ENCODE assay signal across 18 cellular contexts in the genomic region with DNA sequence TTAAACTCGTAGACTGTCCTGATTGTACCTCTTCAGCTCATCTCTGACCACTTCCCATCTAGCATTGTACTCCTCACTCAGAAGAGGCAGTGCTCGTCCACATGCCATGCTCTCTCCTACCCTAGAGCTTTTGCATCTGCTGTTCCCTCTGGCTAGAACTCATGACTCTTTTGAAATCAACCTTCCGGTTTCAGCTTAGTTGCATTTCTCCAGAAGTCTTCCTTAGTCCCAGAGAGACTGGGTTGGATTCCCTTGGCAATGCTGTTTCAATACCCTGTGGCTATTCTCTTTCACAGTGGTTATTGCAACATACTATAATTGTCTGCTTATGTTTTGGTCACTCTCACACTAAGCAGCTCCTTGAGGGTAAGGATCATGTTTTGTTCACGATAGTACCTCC. TPM values are rescaled to one million over a fixed set of nuclear protein-coding genes. Genes with fewer than 3 reads are reported as not detected.
A peak's percentile ranks its signal among the peaks of the same experiment; 100 is the strongest.
DNase-seq lines count a peak whose midpoint lies in the region; ATAC-seq and TF ChIP-seq lines count a peak whose summit lies in the region.
"Had no signal": no experiment of that assay in that cellular context is flagged by ENCODE, and none has a peak within 500 bp of the region (broad histone marks: within the 10 kb centered on the region; RNA-seq: fewer than 3 reads in every experiment).

No MANE protein-coding gene starts in this region.

- H3F3A ChIP-seq in GM23248 (ENCODE audit: insufficient read depth) = peaks cover 13% of the 10 kb centered on the region

- H3K4me1 Mint-ChIP-seq in activated CD8-positive, alpha-beta T cell treated with anti-CD3 and anti-CD28 coated beads for 36 hours (ENCODE audit: low read depth) = no peaks in the 10 kb centered on the region
- H3K4me1 Mint-ChIP-seq in activated T-helper 1 cell treated with anti-CD3 and anti-CD28 coated beads, Interleukin-12 subunit alpha, Interleukin-12 subunit beta, Interleukin-2, Interleukin-4 antibody, amounts not matched to agents 30 ng/mL and 10 ng/mL and 1 ng/mL, durations not matched to agents 14 hours and 24 hours and 36 hours (ENCODE audit: low read depth) = no peaks in the 10 kb centered on the region
- H3K4me1 Mint-ChIP-seq in T-helper 17 cell = peaks cover 7% of the 10 kb centered on the region
- H3K4me1 Mint-ChIP-seq: naive thymus-derived CD8-positive, alpha-beta T cell had no signal

- no peak overlapping the region for H3K4me3 ChIP-seq in GM23248
- H3K4me3 ChIP-seq: ascending aorta, heart left ventricle had no signal

- ATAC-seq in activated CD8-positive, alpha-beta T cell treated with anti-CD3 and anti-CD28 coated beads for 36 hours = no peak
- ATAC-seq in T-helper 17 cell = no peak
- ATAC-seq: naive thymus-derived CD8-positive, alpha-beta T cell had no signal

- intact Hi-C loops in activated CD8-positive, alpha-beta T cell treated with anti-CD3 and anti-CD28 coated beads for 36 hours (cut with micrococcal nuclease) = no loop called here
- intact Hi-C loops in activated T-helper 1 cell treated with anti-CD3 and anti-CD28 coated beads, Interleukin-12 subunit alpha, Interleukin-12 subunit beta, Interleukin-2, Interleukin-4 antibody, amounts not matched to agents 30 ng/mL and 10 ng/mL and 1 ng/mL, durations not matched to agents 14 hours and 24 hours and 36 hours (cut with micrococcal nuclease) = no loop called here

- H3K4me1 ChIP-seq in GM23248 (ENCODE audit: insufficient read depth) = no peaks in the 10 kb centered on the region
- H3K4me1 ChIP-seq: ascending aorta, heart left ventricle had no signal

- H3K9me3 ChIP-seq in GM23248 (ENCODE audit: low read depth) (no peaks in the 10 kb centered on the region), T-helper 17 cell (ENCODE audit: control insufficient read depth, low read length, poor library complexity, severe bottlenecking) (no peaks in the 10 kb centered on the region)
- H3K9me3 ChIP-seq: ascending aorta, heart left ventricle had no signal

- no peak for TF ChIP-seq CTCF in activated CD8-positive, alpha-beta T cell treated with anti-CD3 and anti-CD28 coated beads for 36 hours (IDR thresholded peaks at IDR 0.05)

- no peaks in the 10 kb centered on the region for H3K9me2 ChIP-seq in GM23248 (ENCODE audit: insufficient read depth)

- H3K9me3 Mint-ChIP-seq in activated CD8-positive, alpha-beta T cell treated with anti-CD3 and anti-CD28 coated beads for 36 hours = no peaks in the 10 kb centered on the region
- no peaks in the 10 kb centered on the region for H3K9me3 Mint-ChIP-seq in activated T-helper 1 cell treated with anti-CD3 and anti-CD28 coated beads, Interleukin-12 subunit alpha, Interleukin-12 subunit beta, Interleukin-2, Interleukin-4 antibody, amounts not matched to agents 30 ng/mL and 10 ng/mL and 1 ng/mL, durations not matched to agents 14 hours and 24 hours and 36 hours
- H3K9me3 Mint-ChIP-seq: activated T-helper 2 cell treated with anti-CD3 and anti-CD28 coated beads, Interferon-gamma antibody, Interleukin-2, Interleukin-4, amounts not matched to agents 10 μg/mL and 5 μg/mL and 100 μg/mL, durations not matched to agents 14 hours and 24 hours and 36 hours; naive thymus-derived CD8-positive, alpha-beta T cell had no signal

- peaks cover 7% of the 10 kb centered on the region for H3K27me3 Mint-ChIP-seq in activated CD8-positive, alpha-beta T cell treated with anti-CD3 and anti-CD28 coated beads for 36 hours
- peaks cover 4% of the 10 kb centered on the region for H3K27me3 Mint-ChIP-seq in activated T-helper 1 cell treated with anti-CD3 and anti-CD28 coated beads, Interleukin-12 subunit alpha, Interleukin-12 subunit beta, Interleukin-2, Interleukin-4 antibody, amounts not matched to agents 30 ng/mL and 10 ng/mL and 1 ng/mL, durations not matched to agents 14 hours and 24 hours and 36 hours (ENCODE audit: insufficient read depth)
- peaks cover 14% of the 10 kb centered on the region for H3K27me3 Mint-ChIP-seq in T-helper 17 cell

- WGBS in GM23248 (ENCODE audit: low coverage in 1 of 2, low lambda C conversion rate in 2 of 2, missing lambda C conversion rate in 2 of 2), 2 experiments = 33 to 34% methylated on average over 4 of the region's 4 CpGs

- H3K27ac ChIP-seq in GM23248 = no peak overlapping the region
- H3K27ac ChIP-seq: ascending aorta, heart left ventricle had no signal

- CTCF ChIA-PET in activated CD8-positive, alpha-beta T cell treated with anti-CD3 and anti-CD28 coated beads for 36 hours (lab: Charles Lee) = interaction anchor here (0.6 to 1.4 kb wide), 4 partner anchors 15 to 39 kb away, joined by 3 read pairs; no protein-coding TSS in a partner anchor

- no peaks in the 10 kb centered on the region for H3K36me3 ChIP-seq in GM23248 (ENCODE audit: low read depth)
- H3K36me3 ChIP-seq: ascending aorta, heart left ventricle had no signal

- in situ Hi-C loops in GM23248 (cut with MboI) = no loop called here
- in situ Hi-C loops in SK-MEL-5 (cut with HindIII; ENCODE audit: low pct_unique_long_range_greater_than_20kb, low sequenced_read_pairs) = no loop called here

- H2AFZ ChIP-seq in GM23248 = no peak overlapping the region

- H3K36me3 Mint-ChIP-seq in activated CD8-positive, alpha-beta T cell treated with anti-CD3 and anti-CD28 coated beads for 36 hours (ENCODE audit: low read depth) = no peaks in the 10 kb centered on the region
- H3K36me3 Mint-ChIP-seq in activated T-helper 1 cell treated with anti-CD3 and anti-CD28 coated beads, Interleukin-12 subunit alpha, Interleukin-12 subunit beta, Interleukin-2, Interleukin-4 antibody, amounts not matched to agents 30 ng/mL and 10 ng/mL and 1 ng/mL, durations not matched to agents 14 hours and 24 hours and 36 hours (ENCODE audit: low read depth) = peaks cover 2% of the 10 kb centered on the region
- H3K36me3 Mint-ChIP-seq in T-helper 17 cell (ENCODE audit: low read depth) = no peaks in the 10 kb centered on the region
- H3K36me3 Mint-ChIP-seq: naive thymus-derived CD8-positive, alpha-beta T cell had no signal

- peak overlapping the region; percentile 9 for H3K4me2 ChIP-seq in GM23248 (ENCODE audit: unreplicated experiment)

- H4K20me1 ChIP-seq in GM23248 (ENCODE audit: insufficient read depth) = no peaks in the 10 kb centered on the region

- peak; percentile 66 for DNase-seq in GM23248
- DNase-seq in SK-MEL-5 (ENCODE audit: low read depth, low spot score) = peak; percentile 97
- DNase-seq in fibroblast of the conjunctiva (ENCODE audit: low read depth) = peak; percentile 49
- peak; percentile 21 for DNase-seq in stromal cell of bone marrow (ENCODE audit: low read depth)
- DNase-seq in activated CD8-positive, alpha-beta T cell treated with anti-CD3 and anti-CD28 coated beads for 36 hours = no peak
- DNase-seq in activated T-helper 1 cell treated with anti-CD3 and anti-CD28 coated beads, Interleukin-12 subunit alpha, Interleukin-12 subunit beta, Interleukin-2, Interleukin-4 antibody, amounts not matched to agents 30 ng/mL and 10 ng/mL and 1 ng/mL, durations not matched to agents 14 hours and 24 hours and 36 hours (ENCODE audit: low spot score) = no peak
- no peak for DNase-seq in T-helper 17 cell
- DNase-seq: activated CD4-positive, alpha-beta T cell treated with anti-CD3 and anti-CD28 coated beads, Interleukin-2, amount 50 U/mL, for 48 hours; KG1; NCI-H2029 treated with DMSO at 0.1 percent for 48 hours; NCI-H748 treated with DMSO at 0.1 percent for 48 hours; retina; stimulated activated CD4-positive, alpha-beta T cell treated with anti-CD3 and anti-CD28 coated beads, Interleukin-2, amount 100 ng/mL, for 24 hours had no signal

- no peak overlapping the region for H3K27ac Mint-ChIP-seq in activated CD8-positive, alpha-beta T cell treated with anti-CD3 and anti-CD28 coated beads for 36 hours
- no peak overlapping the region for H3K27ac Mint-ChIP-seq in activated T-helper 1 cell treated with anti-CD3 and anti-CD28 coated beads, Interleukin-12 subunit alpha, Interleukin-12 subunit beta, Interleukin-2, Interleukin-4 antibody, amounts not matched to agents 30 ng/mL and 10 ng/mL and 1 ng/mL, durations not matched to agents 14 hours and 24 hours and 36 hours
- H3K27ac Mint-ChIP-seq in T-helper 17 cell = no peak overlapping the region
- H3K27ac Mint-ChIP-seq: activated T-helper 2 cell treated with anti-CD3 and anti-CD28 coated beads, Interferon-gamma antibody, Interleukin-2, Interleukin-4, amounts not matched to agents 10 μg/mL and 5 μg/mL and 100 μg/mL, durations not matched to agents 14 hours and 24 hours and 36 hours; naive thymus-derived CD8-positive, alpha-beta T cell had no signal

- POLR2A ChIA-PET in activated CD8-positive, alpha-beta T cell treated with anti-CD3 and anti-CD28 coated beads for 36 hours (lab: Charles Lee) = interaction anchor here (1.1 kb wide), 1 partner anchor 9 kb away, joined by 3 read pairs; no protein-coding TSS in a partner anchor

- H3K9ac ChIP-seq in GM23248 = no peak overlapping the region

- no peaks in the 10 kb centered on the region for H3K79me2 ChIP-seq in GM23248 (ENCODE audit: insufficient read depth)

- H3K27me3 ChIP-seq in GM23248 (replicated peaks; ENCODE audit: insufficient read depth) = no peaks in the 10 kb centered on the region; the same call in 1 of the 2 replicates
- H3K27me3 ChIP-seq: ascending aorta, heart left ventricle had no signal

- H3K4me3 Mint-ChIP-seq in activated CD8-positive, alpha-beta T cell treated with anti-CD3 and anti-CD28 coated beads for 36 hours = no peak overlapping the region
- no peak overlapping the region for H3K4me3 Mint-ChIP-seq in activated T-helper 1 cell treated with anti-CD3 and anti-CD28 coated beads, Interleukin-12 subunit alpha, Interleukin-12 subunit beta, Interleukin-2, Interleukin-4 antibody, amounts not matched to agents 30 ng/mL and 10 ng/mL and 1 ng/mL, durations not matched to agents 14 hours and 24 hours and 36 hours
- H3K4me3 Mint-ChIP-seq in T-helper 17 cell = no peak overlapping the region

RNA-seq across cellular contexts. Expression of a gene that starts 14.3 kb away (rescaled TPM):
- not detected in 2 replicates for total RNA-seq in GM23248 (2014; rRNA removed; shearing (Covaris generic))
- polyA plus RNA-seq in GM23248 (2016; fragmentation: Nextera tagmentation; extraction: Ambion mirVana) = 0.06 TPM in 1 of 2 replicates, not detected in the other
- 25.6 and 25.9 TPM in 2 replicates for total RNA-seq in SK-MEL-5 (2014; rRNA removed; shearing (Covaris generic))
- 24.9 and 32.1 TPM in 2 replicates for polyA plus RNA-seq in SK-MEL-5 (2015; cell fraction: cytosol; rRNA removed)
- polyA plus RNA-seq in SK-MEL-5 (2015; cell fraction: nucleus; rRNA removed) = 16.2 and 19.1 TPM in 2 replicates
- under 1 TPM; 0.20 to 0.36 TPM for total RNA-seq in activated CD8-positive, alpha-beta T cell treated with anti-CD3 and anti-CD28 coated beads for 36 hours
- total RNA-seq in activated T-helper 1 cell treated with anti-CD3 and anti-CD28 coated beads, Interleukin-12 subunit alpha, Interleukin-12 subunit beta, Interleukin-2, Interleukin-4 antibody, amounts not matched to agents 30 ng/mL and 10 ng/mL and 1 ng/mL, durations not matched to agents 14 hours and 24 hours and 36 hours = 7.0 and 7.9 TPM in 2 replicates
- under 1 TPM in 1 of 2 donors, not detected in 1; 0.42 TPM for total RNA-seq in T-helper 17 cell
- total RNA-seq: ascending aorta had no signal
- polyA plus RNA-seq: naive thymus-derived CD8-positive, alpha-beta T cell had no signal

RNA-seq across cellular contexts. Expression of a gene that starts 15.1 kb away (rescaled TPM):
- 0.43 TPM in 1 of 2 replicates, not detected in the other for total RNA-seq in GM23248 (2014; rRNA removed; shearing (Covaris generic))
- 0.14 and 0.48 TPM in 2 replicates for polyA plus RNA-seq in GM23248 (2016; fragmentation: Nextera tagmentation; extraction: Ambion mirVana)
- total RNA-seq in SK-MEL-5 (2014; rRNA removed; shearing (Covaris generic)) = 0.19 TPM in 1 of 2 replicates, not detected in the other
- polyA plus RNA-seq in SK-MEL-5 (2015; cell fraction: cytosol; rRNA removed) = 0.11 TPM in 1 of 2 replicates, not detected in the other
- 1.8 TPM in 1 of 2 replicates, not detected in the other for polyA plus RNA-seq in SK-MEL-5 (2015; cell fraction: nucleus; rRNA removed)
- under 1 TPM in 1 of 2 experiments, not detected in 1; 0.43 TPM for total RNA-seq in activated CD8-positive, alpha-beta T cell treated with anti-CD3 and anti-CD28 coated beads for 36 hours
- 1.5 and 2.3 TPM in 2 replicates for total RNA-seq in activated T-helper 1 cell treated with anti-CD3 and anti-CD28 coated beads, Interleukin-12 subunit alpha, Interleukin-12 subunit beta, Interleukin-2, Interleukin-4 antibody, amounts not matched to agents 30 ng/mL and 10 ng/mL and 1 ng/mL, durations not matched to agents 14 hours and 24 hours and 36 hours
- total RNA-seq in T-helper 17 cell = 1 to 10 TPM in 1 of 2 donors, under 1 TPM in 1; 0.91 to 1.7 TPM
- total RNA-seq: ascending aorta, H1 had no signal
- polyA plus RNA-seq: H1 had no signal

RNA-seq across cellular contexts. Expression of a gene that starts 36.6 kb away (rescaled TPM):
- total RNA-seq in GM23248 (2014; rRNA removed; shearing (Covaris generic)) = 5.7 and 15.0 TPM in 2 replicates
- 18.9 and 20.0 TPM in 2 replicates for polyA plus RNA-seq in GM23248 (2016; fragmentation: Nextera tagmentation; extraction: Ambion mirVana)
- 38.7 and 47.3 TPM in 2 replicates for total RNA-seq in SK-MEL-5 (2014; rRNA removed; shearing (Covaris generic))
- polyA plus RNA-seq in SK-MEL-5 (2015; cell fraction: cytosol; rRNA removed) = 40.9 and 70.0 TPM in 2 replicates
- polyA plus RNA-seq in SK-MEL-5 (2015; cell fraction: nucleus; rRNA removed) = 30.1 and 39.7 TPM in 2 replicates
- total RNA-seq in activated CD8-positive, alpha-beta T cell treated with anti-CD3 and anti-CD28 coated beads for 36 hours = 10 to 100 TPM; 62.5 to 63.1 TPM
- total RNA-seq in activated T-helper 1 cell treated with anti-CD3 and anti-CD28 coated beads, Interleukin-12 subunit alpha, Interleukin-12 subunit beta, Interleukin-2, Interleukin-4 antibody, amounts not matched to agents 30 ng/mL and 10 ng/mL and 1 ng/mL, durations not matched to agents 14 hours and 24 hours and 36 hours = 82.0 and 84.6 TPM in 2 replicates
- 10 to 100 TPM; 26.9 to 28.3 TPM for total RNA-seq in T-helper 17 cell
- total RNA-seq: ascending aorta had no signal

RNA-seq across cellular contexts. Expression of a gene that starts 56.9 kb away (rescaled TPM):
- total RNA-seq in GM23248 (2014; rRNA removed; shearing (Covaris generic)) = 0.22 TPM in 1 of 2 replicates, not detected in the other
- 0.05 and 0.11 TPM in 2 replicates for polyA plus RNA-seq in GM23248 (2016; fragmentation: Nextera tagmentation; extraction: Ambion mirVana)
- 0.11 and 0.19 TPM in 2 replicates for total RNA-seq in SK-MEL-5 (2014; rRNA removed; shearing (Covaris generic))
- 0.31 and 0.73 TPM in 2 replicates for polyA plus RNA-seq in SK-MEL-5 (2015; cell fraction: cytosol; rRNA removed)
- polyA plus RNA-seq in SK-MEL-5 (2015; cell fraction: nucleus; rRNA removed) = 3.5 and 3.8 TPM in 2 replicates
- 1 to 10 TPM; 4.0 TPM for total RNA-seq in activated CD8-positive, alpha-beta T cell treated with anti-CD3 and anti-CD28 coated beads for 36 hours
- 3.0 and 3.2 TPM in 2 replicates for total RNA-seq in activated T-helper 1 cell treated with anti-CD3 and anti-CD28 coated beads, Interleukin-12 subunit alpha, Interleukin-12 subunit beta, Interleukin-2, Interleukin-4 antibody, amounts not matched to agents 30 ng/mL and 10 ng/mL and 1 ng/mL, durations not matched to agents 14 hours and 24 hours and 36 hours
- total RNA-seq in T-helper 17 cell = 10 to 100 TPM; 10.2 to 23.9 TPM
- total RNA-seq: ascending aorta had no signal

Comparison
In these comparisons a context has a peak if more than half of its experiments do, and no peak if none do; other contexts are left out.
1. DNase-seq: peak in GM23248 (single experiment), SK-MEL-5 (single experiment), fibroblast of the conjunctiva (single experiment) and stromal cell of bone marrow (single experiment); none in activated CD8-positive, alpha-beta T cell treated with anti-CD3 and anti-CD28 coated beads for 36 hours (single experiment), activated T-helper 1 cell treated with anti-CD3 and anti-CD28 coated beads, Interleukin-12 subunit alpha, Interleukin-12 subunit beta, Interleukin-2, Interleukin-4 antibody, amounts not matched to agents 30 ng/mL and 10 ng/mL and 1 ng/mL, durations not matched to agents 14 hours and 24 hours and 36 hours (single experiment) and T-helper 17 cell (0 of 3).